ENCODE assay signal across 17 cellular contexts in the genomic region with DNA sequence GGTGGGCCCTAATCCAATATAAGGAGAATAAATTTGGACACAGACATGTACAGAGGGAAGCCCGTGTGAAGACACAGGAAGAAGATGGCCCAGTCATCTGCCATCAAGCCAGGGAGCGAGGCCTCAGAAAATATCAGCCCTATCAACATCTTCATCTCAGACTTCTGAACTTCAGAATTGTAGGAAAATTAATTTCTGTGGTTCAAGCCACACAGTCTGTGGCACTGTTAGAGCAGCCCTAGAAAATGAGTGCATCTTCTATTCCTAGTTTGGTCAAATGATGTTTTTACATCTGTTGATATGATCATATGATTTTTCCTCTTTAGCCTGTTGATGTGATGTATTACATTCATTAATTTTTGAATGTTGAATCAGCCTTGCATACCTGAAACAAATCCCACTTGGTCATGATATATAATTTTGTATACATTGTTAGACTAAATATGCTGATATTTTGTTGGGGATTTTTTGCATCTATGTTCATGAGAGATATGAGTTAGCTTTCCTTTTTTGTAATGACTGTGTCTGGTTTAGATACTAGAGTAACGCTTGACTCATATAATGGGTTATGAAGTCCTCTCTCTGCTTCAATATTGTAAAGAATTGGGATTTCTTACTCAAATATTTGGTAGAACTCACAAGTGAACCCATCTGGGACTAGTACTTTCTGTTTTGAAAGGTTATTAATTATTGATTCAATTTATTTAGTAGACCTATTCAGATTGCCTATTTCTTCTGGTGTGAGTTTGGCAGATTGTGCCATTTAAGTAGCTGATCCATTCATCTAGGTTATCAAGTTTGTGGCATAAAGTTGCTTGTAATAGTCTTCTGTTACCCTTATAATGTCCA.
DNase-seq lines count a peak whose midpoint lies in the region; ATAC-seq, FAIRE-seq and TF ChIP-seq lines count a peak whose summit lies in the region.
"Had no signal": no experiment of that assay in that cellular context is flagged by ENCODE, and none has a peak within 500 bp of the region (broad histone marks: within the 10 kb centered on the region; RNA-seq: fewer than 3 reads in every experiment).

No MANE protein-coding gene starts in this region.

- H3K36me3 ChIP-seq in upper lobe of left lung: no peaks in the 10 kb centered on the region
- H3K36me3 ChIP-seq: right lobe of liver, thoracic aorta had no signal

- no peak for DNase-seq in GM12892 (ENCODE audit: insufficient read length)
- no peak for DNase-seq in stimulated activated CD4-positive, alpha-beta T cell treated with anti-CD3 and anti-CD28 coated beads, Interleukin-4, amount 100 ng/mL, for 1 hour
- no peak for DNase-seq in mesothelial cell of epicardium (ENCODE audit: low spot score in 2 of 2, unreplicated experiment in 2 of 2)
- DNase-seq in upper lobe of left lung: no peak
- DNase-seq: amniotic stem cell; DMS153; foreskin melanocyte; naive thymus-derived CD4-positive, alpha-beta T cell; NCI-H2171; right lobe of liver had no signal

- H3K9me3 Mint-ChIP-seq in mesothelial cell of epicardium: peaks cover 20% of the 10 kb centered on the region

- no peak overlapping the region for H3K27ac ChIP-seq in upper lobe of left lung
- H3K27ac ChIP-seq: HL-60, right lobe of liver, thoracic aorta had no signal

- 72 to 87% methylated on average over 3 of the region's 3 CpGs for WGBS in upper lobe of left lung, 2 donors

- peak; percentile 9 for FAIRE-seq in GM12892 (lab: Jason Lieb, UNC)

- no peak overlapping the region for H3K4me3 Mint-ChIP-seq in mesothelial cell of epicardium
- H3K4me3 Mint-ChIP-seq: naive thymus-derived CD4-positive, alpha-beta T cell had no signal

- no peaks in the 10 kb centered on the region for H3K27me3 ChIP-seq in upper lobe of left lung
- H3K27me3 ChIP-seq: right lobe of liver had no signal

- no peak overlapping the region for H3K4me3 ChIP-seq in upper lobe of left lung
- H3K4me3 ChIP-seq: right lobe of liver, thoracic aorta had no signal

- no peak for TF ChIP-seq EP300 in upper lobe of left lung (IDR thresholded peaks at IDR 0.05)

- peaks cover 17% of the 10 kb centered on the region for H3K27me3 Mint-ChIP-seq in mesothelial cell of epicardium (ENCODE audit: low read depth)

- no peaks in the 10 kb centered on the region for H3K4me1 ChIP-seq in upper lobe of left lung
- H3K4me1 ChIP-seq: right lobe of liver had no signal

- ATAC-seq in GM19043 (IDR thresholded peaks at IDR 0.05; ENCODE audit: low read depth, unreplicated experiment) (peak; percentile 66), HG02678 (IDR thresholded peaks at IDR 0.05; ENCODE audit: unreplicated experiment) (peak; percentile 73), HG03342 (IDR thresholded peaks at IDR 0.05; ENCODE audit: unreplicated experiment) (peak; percentile 82), esophagus mucosa (no peak), upper lobe of left lung (ENCODE audit: low FRiP score in 2 of 2) (no peak)
- ATAC-seq: naive thymus-derived CD4-positive, alpha-beta T cell; Panc1; right lobe of liver had no signal

- no peaks in the 10 kb centered on the region for H3K36me3 Mint-ChIP-seq in mesothelial cell of epicardium
- H3K36me3 Mint-ChIP-seq: naive thymus-derived CD4-positive, alpha-beta T cell had no signal

- TF ChIP-seq CTCF in mesothelial cell of epicardium (IDR thresholded peaks at IDR 0.05; ENCODE audit: unreplicated experiment) (no peak), upper lobe of left lung (IDR thresholded peaks at IDR 0.05) (no peak)

- TF ChIP-seq POLR2A in GM12892 (IDR thresholded peaks at IDR 0.05; ENCODE audit: low read depth, low read length) (no peak), upper lobe of left lung (IDR thresholded peaks at IDR 0.05) (no peak)

- H3K9me3 ChIP-seq in upper lobe of left lung: no peaks in the 10 kb centered on the region
- H3K9me3 ChIP-seq: right lobe of liver had no signal

- H3K4me1 Mint-ChIP-seq in mesothelial cell of epicardium: no peaks in the 10 kb centered on the region
- H3K4me1 Mint-ChIP-seq: naive thymus-derived CD4-positive, alpha-beta T cell had no signal

- no peak overlapping the region for H3K27ac Mint-ChIP-seq in mesothelial cell of epicardium
- H3K27ac Mint-ChIP-seq: naive thymus-derived CD4-positive, alpha-beta T cell had no signal

Comparison
In these comparisons a context has a peak if more than half of its experiments do, and no peak if none do; other contexts are left out.
1. ATAC-seq: peak in GM19043 (single experiment), HG02678 (single experiment) and HG03342 (single experiment); none in esophagus mucosa (single experiment) and upper lobe of left lung (0 of 2).